ENCODE assay signal across 8 cellular contexts in the genomic region with DNA sequence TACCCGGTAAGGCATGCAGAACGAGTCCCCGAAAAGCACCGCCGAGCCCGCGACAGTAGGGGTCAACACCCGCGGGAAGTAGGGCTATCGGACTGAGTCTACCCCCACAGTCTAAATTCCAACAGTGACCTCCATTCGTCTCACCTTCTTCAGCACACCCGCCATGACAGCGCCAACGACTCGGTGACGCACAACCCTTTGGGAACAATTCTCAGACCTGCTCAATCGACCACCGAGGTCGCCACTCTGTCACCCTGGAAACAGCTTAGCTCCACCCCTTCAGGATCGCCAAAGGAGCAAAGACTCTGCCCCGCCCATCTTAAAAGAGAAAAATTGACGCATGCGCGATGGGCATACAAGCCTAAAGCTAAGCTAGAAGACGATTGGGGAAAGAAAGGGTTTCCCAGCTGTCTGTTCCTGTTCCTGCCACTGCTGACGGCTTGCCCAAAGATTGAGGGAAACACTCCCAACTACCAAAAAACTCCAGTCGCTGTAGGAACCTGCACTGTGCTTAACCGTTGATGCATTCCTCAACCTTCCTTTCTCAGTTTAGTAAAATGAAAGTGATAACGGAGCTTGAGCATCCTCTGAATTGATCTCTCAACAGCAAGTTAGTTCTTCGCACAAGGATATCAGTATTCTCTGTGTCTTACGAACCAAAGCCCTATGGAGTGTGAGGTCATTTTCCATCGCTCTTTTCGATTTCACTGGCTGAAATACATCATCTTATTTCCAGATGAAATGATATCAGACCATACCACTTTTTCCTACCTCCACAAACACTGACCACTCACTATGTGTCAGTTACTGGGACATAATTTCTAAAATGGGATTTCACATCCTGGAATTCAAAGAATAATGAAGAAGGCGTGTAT.
A peak's percentile ranks its signal among the peaks of the same experiment; 100 is the strongest.
DNase-seq lines count a peak whose midpoint lies in the region; ATAC-seq lines count a peak whose summit lies in the region.

A gene (minus strand): TSS at position 188 of the 875 bp plus-strand sequence. CDS start 23 bp downstream, at position 165.

- peaks cover 6% of the 10 kb centered on the region for H3K36me3 Mint-ChIP-seq in central memory CD8-positive, alpha-beta T cell (ENCODE audit: insufficient read depth)

- ATAC-seq in GM19043 (IDR thresholded peaks at IDR 0.05; ENCODE audit: low read depth, unreplicated experiment) (peak; percentile 96), HG03354 (IDR thresholded peaks at IDR 0.05; ENCODE audit: poor library complexity, severe bottlenecking, unreplicated experiment) (peak; percentile 98)
- peak; percentile 98 for ATAC-seq in central memory CD8-positive, alpha-beta T cell (replicated peaks; ENCODE audit: extremely low read depth, poor library complexity, severe bottlenecking)

- H3K27ac Mint-ChIP-seq in central memory CD8-positive, alpha-beta T cell (ENCODE audit: low read depth), result no peak within 1 kb of the TSS

- peaks cover 10% of the 10 kb centered on the region for H3K4me1 Mint-ChIP-seq in central memory CD8-positive, alpha-beta T cell

- H3K9me3 Mint-ChIP-seq in central memory CD8-positive, alpha-beta T cell, result no peaks in the 10 kb centered on the region

- DNase-seq in AG20443 (ENCODE audit: low spot score) (peak; percentile 96), NCI-H446 (lab: John Stamatoyannopoulos, UW) (peak; percentile 96 to 99), iris pigment epithelial cell (ENCODE audit: low read depth) (peak; percentile 99)
- peak; percentile 99 for DNase-seq in activated CD4-positive, CD25-positive, alpha-beta regulatory T cell treated with anti-CD3 and anti-CD28 coated beads, Interleukin-2, amount 50 U/mL, for 16 hours (ENCODE audit: low read depth, low spot score)
- DNase-seq in central memory CD8-positive, alpha-beta T cell (ENCODE audit: low spot score in 2 of 2), result peak; percentile 93 to 95
- DNase-seq in stimulated activated CD4-positive, alpha-beta T cell treated with anti-CD3 and anti-CD28 coated beads, Interleukin-12 subunit alpha, Interleukin-12 subunit beta, amount 100 ng/mL, for 24 hours (ENCODE audit: low read depth in 2 of 2), result peak; percentile 90 to 94

- H3K27me3 Mint-ChIP-seq in central memory CD8-positive, alpha-beta T cell, result no peaks in the 10 kb centered on the region

- no peak within 1 kb of the TSS for H3K4me3 Mint-ChIP-seq in central memory CD8-positive, alpha-beta T cell

Comparison
In these comparisons a context has a peak if more than half of its experiments do, and no peak if none do; other contexts are left out.
1. Peak in every context shown above with its lines: DNase-seq and ATAC-seq.